13 cellular contexts compared by ENCODE assay signal in the genomic region with DNA sequence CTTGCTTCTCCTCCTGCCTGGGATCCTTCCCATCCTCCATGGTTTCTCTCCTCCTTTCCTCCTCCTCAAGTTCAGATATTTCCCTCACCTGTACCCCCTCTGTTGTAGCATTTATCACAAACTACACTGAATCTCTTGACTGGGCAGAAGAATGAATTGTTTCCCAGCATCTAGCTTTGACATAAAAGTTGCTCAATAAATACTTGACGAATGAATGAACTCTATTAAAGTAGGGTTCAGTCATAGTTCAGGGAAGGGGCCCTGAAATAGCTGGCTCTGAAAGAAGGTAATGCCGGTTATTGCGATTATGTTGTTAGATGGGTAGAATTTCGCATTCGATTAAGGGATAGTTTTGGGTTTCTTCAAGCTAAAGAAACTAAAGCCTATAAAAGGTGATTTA. TPM values are rescaled to one million over a fixed set of nuclear protein-coding genes. Genes with fewer than 3 reads are reported as not detected.
DNase-seq lines count a peak whose midpoint lies in the region; ATAC-seq and TF ChIP-seq lines count a peak whose summit lies in the region.
"Had no signal": no experiment of that assay in that cellular context is flagged by ENCODE, and none has a peak within 500 bp of the region (broad histone marks: within the 10 kb centered on the region; RNA-seq: fewer than 3 reads in every experiment).

No MANE protein-coding gene starts in this region.

- H3K4me2 ChIP-seq in smooth muscle cell: peak overlapping the region; percentile 89

- peaks cover 9% of the 10 kb centered on the region for H3F3A ChIP-seq in smooth muscle cell (ENCODE audit: low read depth)

- peaks cover 4% of the 10 kb centered on the region for H3K27me3 Mint-ChIP-seq in activated CD8-positive, alpha-beta memory T cell treated with anti-CD3 and anti-CD28 coated beads, Interleukin-2, amount 10 ng/mL, durations not matched to agents 7 days and 5 days
- H3K27me3 Mint-ChIP-seq in activated CD4-positive, alpha-beta memory T cell treated with anti-CD3 and anti-CD28 coated beads for 36 hours: no peaks in the 10 kb centered on the region
- H3K27me3 Mint-ChIP-seq in glutamatergic neuron (ENCODE audit: unreplicated experiment): peaks cover 9% of the 10 kb centered on the region

- peaks cover 56% of the 10 kb centered on the region for H3K4me1 Mint-ChIP-seq in activated CD8-positive, alpha-beta memory T cell treated with anti-CD3 and anti-CD28 coated beads, Interleukin-2, amount 10 ng/mL, durations not matched to agents 7 days and 5 days
- H3K4me1 Mint-ChIP-seq in activated CD4-positive, alpha-beta memory T cell treated with anti-CD3 and anti-CD28 coated beads for 36 hours (ENCODE audit: low read depth): peaks cover 66% of the 10 kb centered on the region
- H3K4me1 Mint-ChIP-seq in glutamatergic neuron (ENCODE audit: low read depth, unreplicated experiment): peaks cover 19% of the 10 kb centered on the region

- peaks cover 29% of the 10 kb centered on the region for H3K79me2 ChIP-seq in smooth muscle cell (ENCODE audit: low read depth)

- H3K4me3 Mint-ChIP-seq in activated CD8-positive, alpha-beta memory T cell treated with anti-CD3 and anti-CD28 coated beads, Interleukin-2, amount 10 ng/mL, durations not matched to agents 7 days and 5 days: peak overlapping the region; percentile 82
- no peak overlapping the region for H3K4me3 Mint-ChIP-seq in activated CD4-positive, alpha-beta memory T cell treated with anti-CD3 and anti-CD28 coated beads for 36 hours
- peak overlapping the region; percentile 100 for H3K4me3 Mint-ChIP-seq in glutamatergic neuron (ENCODE audit: unreplicated experiment)

- no peak for DNase-seq in activated CD8-positive, alpha-beta memory T cell treated with anti-CD3 and anti-CD28 coated beads, Interleukin-2, amount 10 ng/mL, durations not matched to agents 7 days and 5 days
- no peak for DNase-seq in activated CD8-positive, alpha-beta memory T cell treated with anti-CD3 and anti-CD28 coated beads for 24 hours
- DNase-seq in activated CD4-positive, alpha-beta memory T cell treated with anti-CD3 and anti-CD28 coated beads for 36 hours: no peak
- DNase-seq in glutamatergic neuron (no peak), smooth muscle cell (lab: John Stamatoyannopoulos, UW; ENCODE audit: unreplicated experiment) (no peak), NCI-H2081 (lab: John Stamatoyannopoulos, UW) (no peak), NCI-H1048 (lab: John Stamatoyannopoulos, UW) (no peak)
- DNase-seq: NCI-H1694 had no signal

- no peak for TF ChIP-seq CTCF in glutamatergic neuron (IDR thresholded peaks at IDR 0.05; ENCODE audit: partially characterized antibody, unreplicated experiment)
- no peak for TF ChIP-seq CTCF in smooth muscle cell (IDR thresholded peaks at IDR 0.05; ENCODE audit: borderline replicate concordance, insufficient read depth, poor library complexity, severe bottlenecking)

- H3K9me3 ChIP-seq in smooth muscle cell (replicated peaks; ENCODE audit: low read depth): no peaks in the 10 kb centered on the region
- H3K9me3 ChIP-seq: prostate gland had no signal

- H3K36me3 ChIP-seq in smooth muscle cell (ENCODE audit: low read depth): no peaks in the 10 kb centered on the region
- H3K36me3 ChIP-seq: prostate gland had no signal

- no peaks in the 10 kb centered on the region for H3K9me3 Mint-ChIP-seq in activated CD8-positive, alpha-beta memory T cell treated with anti-CD3 and anti-CD28 coated beads, Interleukin-2, amount 10 ng/mL, durations not matched to agents 7 days and 5 days (ENCODE audit: low read depth)
- H3K9me3 Mint-ChIP-seq in activated CD4-positive, alpha-beta memory T cell treated with anti-CD3 and anti-CD28 coated beads for 36 hours: no peaks in the 10 kb centered on the region
- H3K9me3 Mint-ChIP-seq in glutamatergic neuron (ENCODE audit: unreplicated experiment): peaks cover 7% of the 10 kb centered on the region

- no peak overlapping the region for H3K27ac Mint-ChIP-seq in activated CD8-positive, alpha-beta memory T cell treated with anti-CD3 and anti-CD28 coated beads, Interleukin-2, amount 10 ng/mL, durations not matched to agents 7 days and 5 days
- H3K27ac Mint-ChIP-seq in activated CD4-positive, alpha-beta memory T cell treated with anti-CD3 and anti-CD28 coated beads for 36 hours: peak overlapping the region; percentile 75
- H3K27ac Mint-ChIP-seq in glutamatergic neuron (ENCODE audit: unreplicated experiment): no peak overlapping the region

- peaks cover 40% of the 10 kb centered on the region for H3K4me1 ChIP-seq in smooth muscle cell (ENCODE audit: low read depth)

- no peak overlapping the region for H3K9ac ChIP-seq in smooth muscle cell (ENCODE audit: low read depth)

- H4K20me1 ChIP-seq in smooth muscle cell (ENCODE audit: low read depth): peaks cover 27% of the 10 kb centered on the region

- no peak overlapping the region for H3K4me3 ChIP-seq in smooth muscle cell

- CTCF ChIA-PET in activated CD8-positive, alpha-beta memory T cell treated with anti-CD3 and anti-CD28 coated beads, Interleukin-2, amount 10 ng/mL, durations not matched to agents 7 days and 5 days (lab: Charles Lee): interaction anchor here (0.8 to 3.8 kb wide), 5 partner anchors 21 to 279 kb away, joined by 3 to 17 read pairs (median 3); no protein-coding TSS in a partner anchor
- CTCF ChIA-PET in activated CD4-positive, alpha-beta memory T cell treated with anti-CD3 and anti-CD28 coated beads for 36 hours (lab: Charles Lee): interaction anchor here (1.0 to 1.9 kb wide), 6 partner anchors 9 to 273 kb away, joined by 3 to 7 read pairs (median 4); a partner anchor contains a TSS

- peaks cover 6% of the 10 kb centered on the region for H3K36me3 Mint-ChIP-seq in activated CD8-positive, alpha-beta memory T cell treated with anti-CD3 and anti-CD28 coated beads, Interleukin-2, amount 10 ng/mL, durations not matched to agents 7 days and 5 days
- H3K36me3 Mint-ChIP-seq in activated CD4-positive, alpha-beta memory T cell treated with anti-CD3 and anti-CD28 coated beads for 36 hours: peaks cover 2% of the 10 kb centered on the region
- peaks cover 4% of the 10 kb centered on the region for H3K36me3 Mint-ChIP-seq in glutamatergic neuron (ENCODE audit: unreplicated experiment)

- H3K27ac ChIP-seq in smooth muscle cell (ENCODE audit: low read depth): no peak overlapping the region

- no peak for ATAC-seq in activated CD8-positive, alpha-beta memory T cell treated with anti-CD3 and anti-CD28 coated beads, Interleukin-2, amount 10 ng/mL, durations not matched to agents 7 days and 5 days
- no peak for ATAC-seq in HG02588 (IDR thresholded peaks at IDR 0.05; ENCODE audit: unreplicated experiment)

- H2AFZ ChIP-seq in smooth muscle cell (ENCODE audit: low read depth): no peak overlapping the region

- no peaks in the 10 kb centered on the region for H3K27me3 ChIP-seq in smooth muscle cell (ENCODE audit: low read depth)

- WGBS in smooth muscle cell (ENCODE audit: low lambda C conversion rate): 94% methylated on average over 5 of the region's 5 CpGs

- POLR2A ChIA-PET in activated CD4-positive, alpha-beta memory T cell treated with anti-CD3 and anti-CD28 coated beads for 36 hours (lab: Charles Lee): interaction anchor here (0.7 to 1.4 kb wide), 3 partner anchors 14 to 50 kb away, joined by 3 to 4 read pairs (median 4); no protein-coding TSS in a partner anchor

- intact Hi-C loops in activated CD4-positive, alpha-beta memory T cell treated with anti-CD3 and anti-CD28 coated beads for 36 hours (cut with micrococcal nuclease): loop anchor here (10.0 kb wide), 1 partner anchor 337 kb away; no protein-coding TSS in a partner anchor

RNA-seq across cellular contexts. Expression of a gene that starts 1.2 kb away (rescaled TPM):
- total RNA-seq in activated CD8-positive, alpha-beta memory T cell treated with anti-CD3 and anti-CD28 coated beads, Interleukin-2, amount 10 ng/mL, durations not matched to agents 7 days and 5 days: 10 to 100 TPM; 19.9 to 25.6 TPM
- total RNA-seq in activated CD4-positive, alpha-beta memory T cell treated with anti-CD3 and anti-CD28 coated beads for 36 hours: 10 to 100 TPM; 34.1 to 34.3 TPM
- total RNA-seq in glutamatergic neuron (ENCODE audit: unreplicated experiment) (29.8 TPM), smooth muscle cell (51.5 and 68.5 TPM in 2 replicates)
- 12.0 and 16.8 TPM in 2 replicates for polyA plus RNA-seq in smooth muscle cell

RNA-seq across cellular contexts. Expression of a gene that starts 43.7 kb away (rescaled TPM):
- not detected for total RNA-seq in activated CD8-positive, alpha-beta memory T cell treated with anti-CD3 and anti-CD28 coated beads, Interleukin-2, amount 10 ng/mL, durations not matched to agents 7 days and 5 days
- total RNA-seq in activated CD4-positive, alpha-beta memory T cell treated with anti-CD3 and anti-CD28 coated beads for 36 hours: not detected
- total RNA-seq in glutamatergic neuron (ENCODE audit: unreplicated experiment): not detected
- not detected in 2 replicates for total RNA-seq in smooth muscle cell
- not detected in 2 replicates for polyA plus RNA-seq in smooth muscle cell
- total RNA-seq: cerebellum; prostate gland; T-helper 2 cell treated with Interferon-gamma antibody and Interleukin-4, amounts not matched to agents 100 ng/mL and 5 ng/mL, for 36 hours had no signal
- polyA plus RNA-seq: AG04450 had no signal
